Comparison of ENCODE assay signal across 15 cellular contexts in the genomic region with DNA sequence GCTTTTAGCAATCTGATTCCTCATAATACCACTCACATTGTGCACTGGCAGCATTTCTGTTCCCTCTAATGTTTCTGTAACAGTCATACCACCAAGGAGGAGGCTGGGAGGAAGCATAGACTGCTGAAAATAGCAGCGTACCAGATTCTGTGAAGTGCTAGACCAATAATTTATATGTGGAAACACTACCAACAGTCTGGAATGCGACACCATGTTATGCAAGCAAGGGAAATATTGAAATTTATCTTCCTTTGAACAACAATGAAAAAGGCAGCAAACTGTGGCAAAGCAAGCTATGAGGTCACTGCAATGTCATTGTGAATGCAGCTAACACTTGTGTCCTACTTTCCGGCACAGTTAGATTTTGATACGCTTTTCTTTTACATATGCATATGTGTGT.
"Had no signal": no experiment of that assay in that cellular context is flagged by ENCODE, and none has a peak within 500 bp of the region (broad histone marks: within the 10 kb centered on the region; RNA-seq: fewer than 3 reads in every experiment).

No MANE protein-coding gene starts in this region.

- H3K27ac ChIP-seq: right atrium auricular region, skin epidermis had no signal

- H3K4me3 Mint-ChIP-seq: activated B cell treated with CpG ODN at 0.5 μM for 24 hours; activated CD4-positive, alpha-beta T cell treated with anti-CD3 and anti-CD28 coated beads, Interleukin-2, amount 10 ng/mL, durations not matched to agents 24 days and 14 days; natural killer cell treated with Interleukin-12 subunit alpha and Interleukin-12 subunit beta and Interleukin-15 and Interleukin-18, amount 100 ng/mL, for 72 hours; T-helper 17 cell had no signal

- ATAC-seq: natural killer cell treated with Interleukin-12 subunit alpha and Interleukin-12 subunit beta and Interleukin-15 and Interleukin-18, amount 100 ng/mL, for 72 hours; T-helper 17 cell had no signal

- H3K4me1 Mint-ChIP-seq: activated B cell treated with CpG ODN at 0.5 μM for 24 hours; activated CD4-positive, alpha-beta T cell treated with anti-CD3 and anti-CD28 coated beads, Interleukin-2, amount 10 ng/mL, durations not matched to agents 24 days and 14 days; T-helper 17 cell had no signal

- H3K27me3 Mint-ChIP-seq: activated CD4-positive, alpha-beta T cell treated with anti-CD3 and anti-CD28 coated beads, Interleukin-2, amount 10 ng/mL, durations not matched to agents 24 days and 14 days had no signal

- H3K4me1 ChIP-seq: right atrium auricular region had no signal

- H3K27ac Mint-ChIP-seq: activated B cell treated with CpG ODN at 0.5 μM for 24 hours; activated CD4-positive, alpha-beta T cell treated with anti-CD3 and anti-CD28 coated beads, Interleukin-2, amount 10 ng/mL, durations not matched to agents 24 days and 14 days; natural killer cell treated with Interleukin-12 subunit alpha and Interleukin-12 subunit beta and Interleukin-15 and Interleukin-18, amount 100 ng/mL, for 72 hours; T-helper 17 cell had no signal

- H3K9me3 Mint-ChIP-seq: activated B cell treated with CpG ODN at 0.5 μM for 24 hours; activated CD4-positive, alpha-beta T cell treated with anti-CD3 and anti-CD28 coated beads, Interleukin-2, amount 10 ng/mL, durations not matched to agents 24 days and 14 days; natural killer cell treated with Interleukin-12 subunit alpha and Interleukin-12 subunit beta and Interleukin-15 and Interleukin-18, amount 100 ng/mL, for 72 hours had no signal

- H3K9me3 ChIP-seq: right atrium auricular region had no signal

- H3K27me3 ChIP-seq: right atrium auricular region had no signal

- H3K4me3 ChIP-seq: right atrium auricular region, skin epidermis had no signal

- DNase-seq: activated B cell treated with CpG ODN at 0.5 μM for 24 hours; activated CD4-positive, alpha-beta T cell treated with anti-CD3 and anti-CD28 coated beads, Interleukin-2, amount 10 ng/mL, durations not matched to agents 24 days and 14 days; activated CD8-positive, alpha-beta memory T cell treated with anti-CD3 and anti-CD28 coated beads, Interleukin-2, amount 50 U/mL, for 48 hours; activated naive CD4-positive, alpha-beta T cell treated with Interleukin-2 at 50 U/mL for 16 hours; hippocampal formation; kidney glomerular epithelial cell; nucleus accumbens; stimulated activated CD4-positive, alpha-beta T cell treated with anti-CD3 and anti-CD28 coated beads, Interleukin-4, amount 100 ng/mL, for 24 hours; stimulated activated naive CD4-positive, alpha-beta T cell treated with Interleukin-2 at 50 U/mL for 16 hours; substantia nigra; T-helper 17 cell; trophoblast cell had no signal

- H3K36me3 ChIP-seq: right atrium auricular region had no signal

- H3K36me3 Mint-ChIP-seq: natural killer cell treated with Interleukin-12 subunit alpha and Interleukin-12 subunit beta and Interleukin-15 and Interleukin-18, amount 100 ng/mL, for 72 hours had no signal
